In genomic region chr7:153396475-153396874, GRCh38 we compare ENCODE assay signal across 37 cellular contexts.
"Had no signal": no experiment of that assay in that cellular context is flagged by ENCODE, and none has a peak within 500 bp of the region (broad histone marks: within the 10 kb centered on the region; RNA-seq: fewer than 3 reads in every experiment).

No MANE protein-coding gene starts in this region.

- H3K27ac Mint-ChIP-seq: activated B cell treated with CpG ODN at 0.5 μM for 24 hours; activated CD4-positive, alpha-beta memory T cell treated with anti-CD3 and anti-CD28 coated beads for 36 hours; activated CD4-positive, alpha-beta T cell treated with anti-CD3 and anti-CD28 coated beads, Interleukin-2, amount 10 ng/mL, durations not matched to agents 24 days and 14 days; activated CD8-positive, alpha-beta T cell treated with anti-CD3 and anti-CD28 coated beads for 36 hours; activated naive CD4-positive, alpha-beta T cell treated with anti-CD3 and anti-CD28 coated beads for 36 hours; activated naive CD4-positive, alpha-beta T cell treated with anti-CD3 and anti-CD28 coated beads, Interleukin-2, amount 50 U/mL, for 72 hours; activated naive CD8-positive, alpha-beta T cell treated with anti-CD3 and anti-CD28 coated beads for 36 hours; activated T-cell treated with anti-CD3 and anti-CD28 coated beads, Interleukin-2, amount 50 U/mL, for 72 hours; activated T-helper 1 cell treated with anti-CD3 and anti-CD28 coated beads, Interleukin-12 subunit alpha, Interleukin-12 subunit beta, Interleukin-2, Interleukin-4 antibody, amounts not matched to agents 30 ng/mL and 10 ng/mL and 1 ng/mL, durations not matched to agents 14 hours and 24 hours and 36 hours; activated T-helper 17 cell treated with anti-CD3 and anti-CD28 coated beads, Interleukin-2, amount 50 U/mL, for 72 hours; T-helper 1 cell treated with Interleukin-12 subunit alpha and Interleukin-12 subunit beta and Interleukin-4 antibody, amounts not matched to agents 30 μg/mL and 1 μg/mL, for 36 hours; T-helper 2 cell treated with Interferon-gamma antibody and Interleukin-4, amounts not matched to agents 5 μg/mL and 100 μg/mL, for 36 hours had no signal

- H3K36me3 ChIP-seq: adrenal gland, brain microvascular endothelial cell, breast epithelium had no signal

- ATAC-seq: activated CD8-positive, alpha-beta T cell treated with anti-CD3 and anti-CD28 coated beads for 36 hours; activated naive CD4-positive, alpha-beta T cell treated with anti-CD3 and anti-CD28 coated beads, Interleukin-2, amount 50 U/mL, for 72 hours; activated T-cell treated with anti-CD3 and anti-CD28 coated beads, Interleukin-2, amount 50 U/mL, for 4 hours; activated T-cell treated with anti-CD3 and anti-CD28 coated beads, Interleukin-2, amount 50 U/mL, for 72 hours; activated T-helper 17 cell treated with anti-CD3 and anti-CD28 coated beads, Interleukin-2, amount 50 U/mL, for 72 hours; body of pancreas had no signal

- FAIRE-seq: astrocyte, TTC549 had no signal

- H3K4me3 Mint-ChIP-seq: activated B cell treated with CpG ODN at 0.5 μM for 24 hours; activated CD4-positive, alpha-beta memory T cell treated with anti-CD3 and anti-CD28 coated beads for 36 hours; activated CD4-positive, alpha-beta T cell treated with anti-CD3 and anti-CD28 coated beads, Interleukin-2, amount 10 ng/mL, durations not matched to agents 24 days and 14 days; activated CD8-positive, alpha-beta T cell treated with anti-CD3 and anti-CD28 coated beads for 36 hours; activated naive CD4-positive, alpha-beta T cell treated with anti-CD3 and anti-CD28 coated beads for 36 hours; activated naive CD8-positive, alpha-beta T cell treated with anti-CD3 and anti-CD28 coated beads for 36 hours; activated T-cell treated with anti-CD3 and anti-CD28 coated beads, Interleukin-2, amount 50 U/mL, for 4 hours; activated T-cell treated with anti-CD3 and anti-CD28 coated beads, Interleukin-2, amount 50 U/mL, for 72 hours; activated T-helper 1 cell treated with anti-CD3 and anti-CD28 coated beads, Interleukin-12 subunit alpha, Interleukin-12 subunit beta, Interleukin-2, Interleukin-4 antibody, amounts not matched to agents 30 ng/mL and 10 ng/mL and 1 ng/mL, durations not matched to agents 14 hours and 24 hours and 36 hours; activated T-helper 17 cell treated with anti-CD3 and anti-CD28 coated beads, Interleukin-2, amount 50 U/mL, for 72 hours; T-helper 1 cell treated with Interleukin-12 subunit alpha and Interleukin-12 subunit beta and Interleukin-4 antibody, amounts not matched to agents 30 μg/mL and 1 μg/mL, for 36 hours; T-helper 2 cell treated with Interferon-gamma antibody and Interleukin-4, amounts not matched to agents 5 μg/mL and 100 μg/mL, for 36 hours had no signal

- H3K27me3 ChIP-seq: adrenal gland, body of pancreas, brain microvascular endothelial cell, breast epithelium had no signal

- H3K27ac ChIP-seq: adrenal gland, body of pancreas, brain microvascular endothelial cell, breast epithelium, VCaP had no signal

- H3K36me3 Mint-ChIP-seq: activated CD4-positive, alpha-beta memory T cell treated with anti-CD3 and anti-CD28 coated beads for 36 hours; activated naive CD4-positive, alpha-beta T cell treated with anti-CD3 and anti-CD28 coated beads, Interleukin-2, amount 50 U/mL, for 72 hours; activated naive CD8-positive, alpha-beta T cell treated with anti-CD3 and anti-CD28 coated beads for 36 hours had no signal

- H3K27me3 Mint-ChIP-seq: activated B cell treated with CpG ODN at 0.5 μM for 24 hours; activated CD4-positive, alpha-beta memory T cell treated with anti-CD3 and anti-CD28 coated beads for 36 hours; activated CD4-positive, alpha-beta T cell treated with anti-CD3 and anti-CD28 coated beads, Interleukin-2, amount 10 ng/mL, durations not matched to agents 24 days and 14 days; activated CD8-positive, alpha-beta T cell treated with anti-CD3 and anti-CD28 coated beads for 36 hours; activated naive CD8-positive, alpha-beta T cell treated with anti-CD3 and anti-CD28 coated beads for 36 hours; activated T-helper 17 cell treated with anti-CD3 and anti-CD28 coated beads, Interleukin-2, amount 50 U/mL, for 72 hours had no signal

- H3K4me1 ChIP-seq: adrenal gland, body of pancreas, breast epithelium had no signal

- DNase-seq: activated B cell treated with CpG ODN at 0.5 μM for 24 hours; activated CD4-positive, alpha-beta memory T cell treated with anti-CD3 and anti-CD28 coated beads for 36 hours; activated CD4-positive, alpha-beta T cell treated with anti-CD3 and anti-CD28 coated beads for 4 hours; activated CD4-positive, alpha-beta T cell treated with anti-CD3 and anti-CD28 coated beads, Interleukin-2, amount 10 ng/mL, durations not matched to agents 24 days and 14 days; activated CD4-positive, alpha-beta T cell treated with anti-CD3 and anti-CD28 coated beads, Interleukin-2, amount 50 U/mL, for 1 hour; activated CD4-positive, alpha-beta T cell treated with anti-CD3 and anti-CD28 coated beads, Interleukin-2, amount 50 U/mL, for 4 hours; activated CD4-positive, CD25-positive, alpha-beta regulatory T cell treated with anti-CD3 and anti-CD28 coated beads, Interleukin-2, amount 50 U/mL, for 72 hours; activated CD8-positive, alpha-beta memory T cell treated with anti-CD3 and anti-CD28 coated beads, Interleukin-2, amount 50 U/mL, for 4 hours; activated CD8-positive, alpha-beta T cell treated with anti-CD3 and anti-CD28 coated beads for 36 hours; activated effector memory CD4-positive, alpha-beta T cell treated with anti-CD3 and anti-CD28 coated beads, Interleukin-2, amount 50 U/mL, for 16 hours; activated gamma-delta T cell treated with Interleukin-2 at 50 U/mL for 16 hours; activated naive CD4-positive, alpha-beta T cell; activated naive CD4-positive, alpha-beta T cell treated with anti-CD3 and anti-CD28 coated beads for 36 hours; activated naive CD4-positive, alpha-beta T cell treated with anti-CD3 and anti-CD28 coated beads, Interleukin-2, amount 50 U/mL, for 16 hours; activated naive CD8-positive, alpha-beta T cell treated with anti-CD3 and anti-CD28 coated beads for 36 hours; activated T-cell treated with anti-CD3 and anti-CD28 coated beads for 4 hours; activated T-cell treated with anti-CD3 and anti-CD28 coated beads, Interleukin-2, amount 50 U/mL, for 1 hour; activated T-cell treated with anti-CD3 and anti-CD28 coated beads, Interleukin-2, amount 50 U/mL, for 4 hours; activated T-cell treated with anti-CD3 and anti-CD28 coated beads, Interleukin-2, amount 50 U/mL, for 72 hours; adrenal gland; amniotic stem cell; aorta; body of pancreas; brain microvascular endothelial cell; central memory CD4-positive, alpha-beta T cell; T-helper 1 cell; T-helper 2 cell; T-helper 9 cell had no signal

- H3K9me3 ChIP-seq: body of pancreas had no signal

- H3K4me3 ChIP-seq: adrenal gland, body of pancreas, breast epithelium had no signal

- H3K4me1 Mint-ChIP-seq: activated B cell treated with CpG ODN at 0.5 μM for 24 hours; activated CD4-positive, alpha-beta T cell treated with anti-CD3 and anti-CD28 coated beads, Interleukin-2, amount 10 ng/mL, durations not matched to agents 24 days and 14 days; activated naive CD8-positive, alpha-beta T cell treated with anti-CD3 and anti-CD28 coated beads for 36 hours; activated T-helper 17 cell treated with anti-CD3 and anti-CD28 coated beads, Interleukin-2, amount 50 U/mL, for 72 hours had no signal
